ENCODE assay signal across 8 cellular contexts in genomic region chr15:99733268-99734039, GRCh38. TPM values are rescaled to one million over a fixed set of nuclear protein-coding genes. Genes with fewer than 3 reads are reported as not detected.
A peak's percentile ranks its signal among the peaks of the same experiment; 100 is the strongest.
DNase-seq lines count a peak whose midpoint lies in the region; ATAC-seq and TF ChIP-seq lines count a peak whose summit lies in the region.

LYSMD4 (minus strand) TSS chr15:99733437; CDS start chr15:99731999, 1,438 bp downstream.

- no peaks in the 10 kb centered on the region for H3K36me3 ChIP-seq in SK-N-SH (replicated peaks in 1 of 2; ENCODE audit: control insufficient read depth in 1 of 2, insufficient read depth in 2 of 2, low read length in 1 of 2)

- peak within 1 kb of the TSS; percentile 95 for H2AFZ ChIP-seq in SK-N-SH (ENCODE audit: low read depth)

- DNase-seq in GM12864 (ENCODE audit: low read depth), result peak; percentile 80
- peak; percentile 85 for DNase-seq in NCI-H1092 treated with DMSO at 0.1 percent for 48 hours (lab: John Stamatoyannopoulos, UW)
- DNase-seq in SK-N-SH, result peak; percentile 100
- DNase-seq in activated naive CD4-positive, alpha-beta T cell treated with anti-CD3 and anti-CD28 coated beads, Interleukin-2, amount 50 U/mL, for 16 hours, result peak; percentile 99
- peak; percentile 97 for DNase-seq in glomerular visceral epithelial cell (ENCODE audit: extremely low spot score)
- peak; percentile 98 for DNase-seq in omental fat pad (ENCODE audit: low spot score)

- H3K9me3 ChIP-seq in SK-N-SH, result no peaks in the 10 kb centered on the region

- peak within 1 kb of the TSS; percentile 74 for H3K9ac ChIP-seq in SK-N-SH

- H3K27me3 ChIP-seq in SK-N-SH (ENCODE audit: insufficient read depth), result no peaks in the 10 kb centered on the region

- no peaks in the 10 kb centered on the region for H4K20me1 ChIP-seq in SK-N-SH (ENCODE audit: insufficient read depth)

- TF ChIP-seq CTCF in GM12864 (IDR thresholded peaks at IDR 0.05; ENCODE audit: low read depth, low read length, missing control alignments) (no peak), SK-N-SH (IDR thresholded peaks at IDR 0.05) (no peak), omental fat pad (IDR thresholded peaks at IDR 0.05) (no peak)

- CTCF ChIA-PET in SK-N-SH (lab: Yijun Ruan, JAX), result interaction anchor here (0.5 to 4.4 kb wide), 6 partner anchors 21 to 1214 kb away, joined by 3 to 28 read pairs (median 6); no protein-coding TSS in a partner anchor

- H3K27ac ChIP-seq in SK-N-SH (ENCODE audit: low read depth in 2 of 2, low read length in 1 of 2) (peak within 1 kb of the TSS in 1 of 2 experiments; percentile 58; a peak in 1 of 4 replicates), temporal lobe (ENCODE audit: low read depth, low read length) (peak within 1 kb of the TSS; percentile 87)

- TF ChIP-seq EP300 in SK-N-SH (IDR thresholded peaks at IDR 0.05; ENCODE audit: borderline replicate concordance in 1 of 2, low read depth in 1 of 2, low read length in 1 of 2), result no peak

- WGBS in SK-N-SH (ENCODE audit: low lambda C conversion rate), result 21% methylated on average over 38 of the region's 69 CpGs

- ATAC-seq in HG02642 (IDR thresholded peaks at IDR 0.05; ENCODE audit: poor library complexity, unreplicated experiment), result peak; percentile 99
- ATAC-seq in omental fat pad (ENCODE audit: low FRiP score), result peak; percentile 97

- no peaks in the 10 kb centered on the region for H3K9me2 ChIP-seq in SK-N-SH

- peaks cover 0 to 10% of the 10 kb centered on the region in 2 experiments; a peak in 1 of 4 replicates for H3K4me1 ChIP-seq in SK-N-SH (ENCODE audit: control insufficient read depth in 1 of 2, insufficient read depth in 2 of 2, low read depth in 1 of 2, low read length in 1 of 2)

- H3K4me3 ChIP-seq in GM12864 (ENCODE audit: low read depth, low read length) (peak within 1 kb of the TSS; percentile 87), SK-N-SH (ENCODE audit: low read depth in 2 of 2, low read length in 1 of 2) (peak within 1 kb of the TSS; percentile 83 to 88)

- POLR2A ChIA-PET in SK-N-SH (lab: Yijun Ruan, JAX), result interaction anchor here (1.2 to 1.5 kb wide), 3 partner anchors 29 to 481 kb away, joined by 3 to 5 read pairs (median 4); partner anchors contain the start of gene MEF2A

- TF ChIP-seq RAD21 in SK-N-SH (IDR thresholded peaks at IDR 0.05; ENCODE audit: low read length), result no peak

- no peaks in the 10 kb centered on the region for H3F3A ChIP-seq in SK-N-SH (replicated peaks; ENCODE audit: insufficient read depth)

- H3K79me2 ChIP-seq in SK-N-SH (ENCODE audit: insufficient read depth), result no peaks in the 10 kb centered on the region

- peak within 1 kb of the TSS; percentile 100 for H3K4me2 ChIP-seq in SK-N-SH

TF ChIP-seq in SK-N-SH, 30 proteins besides CTCF, POLR2A, EP300 and RAD21:
- TF ChIP-seq ELF1 (IDR thresholded peaks at IDR 0.05) (0 out of 2 replicates have a peak, but pooled peaks have one; percentile 13), GABPA (IDR thresholded peaks at IDR 0.05; ENCODE audit: low read depth) (no peak), ZBTB33 (IDR thresholded peaks at IDR 0.05; ENCODE audit: borderline replicate concordance, low read depth) (no peak), TEAD4 (IDR thresholded peaks at IDR 0.05; ENCODE audit: borderline replicate concordance, insufficient read depth) (no peak), RXRA (IDR thresholded peaks at IDR 0.05; ENCODE audit: borderline replicate concordance, low read depth) (no peak), FOXM1 (IDR thresholded peaks at IDR 0.05; ENCODE audit: low read depth) (no peak), POLR2AphosphoS5 (IDR thresholded peaks at IDR 0.05; ENCODE audit: low read depth, low read length) (peak; percentile 73; the same call in 1 of the 2 replicates), REST (IDR thresholded peaks at IDR 0.05; ENCODE audit: low read depth, low read length) (no peak), IRF3 (IDR thresholded peaks at IDR 0.05; ENCODE audit: low read depth, low read length) (no peak; the same call in 1 of the 2 replicates), EZH2phosphoT487 (IDR thresholded peaks at IDR 0.05; ENCODE audit: borderline replicate concordance, low read depth) (no peak), NRF1 (IDR thresholded peaks at IDR 0.05; ENCODE audit: low read depth, low read length) (peak; percentile 55; the same call in 1 of the 2 replicates), TCF12 (IDR thresholded peaks at IDR 0.05) (no peak), SMC3 (IDR thresholded peaks at IDR 0.05; ENCODE audit: low read depth, low read length) (no peak), SIN3A (IDR thresholded peaks at IDR 0.05; ENCODE audit: borderline replicate concordance, low read depth, low read length) (no peak)

RNA-seq across cellular contexts. Expression of gene LYSMD4, which starts in this region (rescaled TPM):
- polyA plus RNA-seq in SK-N-SH (2012; rRNA removed), result 5.1 and 6.1 TPM in 2 replicates
- 3.2 and 4.7 TPM in 2 replicates for polyA plus RNA-seq in SK-N-SH (2012; cell fraction: cytosol; rRNA removed)
- 14.2 and 18.0 TPM in 2 replicates for polyA plus RNA-seq in SK-N-SH (2012; cell fraction: nucleus; rRNA removed)
- total RNA-seq in omental fat pad (10 to 100 TPM in 2 of 4 donors, 1 to 10 TPM in 2; 5.0 to 17.5 (median 9.5) TPM), temporal lobe (14.8 TPM)
